ENCODE assay signal across 24 cellular contexts in genomic region chr2:220025207-220025606, GRCh38.
DNase-seq lines count a peak whose midpoint lies in the region; ATAC-seq, FAIRE-seq and TF ChIP-seq lines count a peak whose summit lies in the region.
"Had no signal": no experiment of that assay in that cellular context is flagged by ENCODE, and none has a peak within 500 bp of the region (broad histone marks: within the 10 kb centered on the region; RNA-seq: fewer than 3 reads in every experiment).

No MANE protein-coding gene starts in this region.

- H2AFZ ChIP-seq in GM23338 (peak overlapping the region; percentile 52), neural progenitor cell (replicated peaks) (no peak overlapping the region)

- no peak overlapping the region for H3K9ac ChIP-seq in neural progenitor cell

- no peaks in the 10 kb centered on the region for H3K36me3 ChIP-seq in GM23338 (ENCODE audit: insufficient read depth)
- H3K36me3 ChIP-seq in bronchial epithelial cell (ENCODE audit: control insufficient read depth, insufficient read depth, low read length), result no peaks in the 10 kb centered on the region
- no peaks in the 10 kb centered on the region for H3K36me3 ChIP-seq in neural progenitor cell
- H3K36me3 ChIP-seq: BE2C, HAP-1 had no signal

- H3K27ac Mint-ChIP-seq in GM23338, result no peak overlapping the region
- peak overlapping the region; percentile 58 for H3K27ac Mint-ChIP-seq in neural progenitor cell
- H3K27ac Mint-ChIP-seq: CD4-positive, CD25-positive, alpha-beta regulatory T cell; CD8-positive, alpha-beta memory T cell; IgD-negative memory B cell had no signal

- H3F3A ChIP-seq in GM23338 (replicated peaks; ENCODE audit: low read depth) (no peaks in the 10 kb centered on the region), neural progenitor cell (ENCODE audit: low read depth) (no peaks in the 10 kb centered on the region)

- H3K4me1 ChIP-seq in GM23338 (ENCODE audit: insufficient read depth) (no peaks in the 10 kb centered on the region), neural progenitor cell (peaks cover 10% of the 10 kb centered on the region)
- H3K4me1 ChIP-seq: BE2C, HAP-1 had no signal

- H3K27me3 Mint-ChIP-seq in GM23338 (ENCODE audit: insufficient read depth, low read depth, poor library complexity) (peaks cover under 1% of the 10 kb centered on the region), neural progenitor cell (ENCODE audit: insufficient read depth, low read depth) (no peaks in the 10 kb centered on the region)
- H3K27me3 Mint-ChIP-seq: CD4-positive, CD25-positive, alpha-beta regulatory T cell; IgD-negative memory B cell had no signal

- no peaks in the 10 kb centered on the region for H3K4me1 Mint-ChIP-seq in GM23338
- peaks cover 3% of the 10 kb centered on the region for H3K4me1 Mint-ChIP-seq in neural progenitor cell
- H3K4me1 Mint-ChIP-seq: CD4-positive, CD25-positive, alpha-beta regulatory T cell; CD8-positive, alpha-beta memory T cell; IgD-negative memory B cell had no signal

- DNase-seq in GM23338 (ENCODE audit: low spot score) (no peak), bronchial epithelial cell (ENCODE audit: low read depth) (peak; percentile 20), neural progenitor cell (ENCODE audit: low spot score) (no peak), ureter (ENCODE audit: low spot score) (no peak)
- DNase-seq: ACHN; BE2C; C1 segment of cervical spinal cord; CD4-positive, CD25-positive, alpha-beta regulatory T cell; CD8-positive, alpha-beta memory T cell; COR-L47; DMS 273 treated with DMSO at 0.1 percent for 48 hours; DMS53; DND-41; EL; KBM-7 had no signal

- H3K27me3 ChIP-seq in GM23338 (ENCODE audit: insufficient read depth) (no peaks in the 10 kb centered on the region), bronchial epithelial cell (ENCODE audit: control insufficient read depth, insufficient read depth, low read length) (no peaks in the 10 kb centered on the region), neural progenitor cell (no peaks in the 10 kb centered on the region)
- H3K27me3 ChIP-seq: BE2C had no signal

- H4K20me1 ChIP-seq in GM23338 (replicated peaks; ENCODE audit: insufficient read depth) (no peaks in the 10 kb centered on the region), neural progenitor cell (ENCODE audit: low read depth) (no peaks in the 10 kb centered on the region)

- H3K27ac ChIP-seq in GM23338 (ENCODE audit: low read depth), result no peak overlapping the region
- no peak overlapping the region for H3K27ac ChIP-seq in neural progenitor cell
- H3K27ac ChIP-seq: HL-60 had no signal

- H3K9me3 ChIP-seq in neural progenitor cell (ENCODE audit: low read depth), result no peaks in the 10 kb centered on the region
- H3K9me3 ChIP-seq: BE2C, HAP-1 had no signal

- H3K36me3 Mint-ChIP-seq in GM23338 (ENCODE audit: low read depth), result no peaks in the 10 kb centered on the region
- H3K36me3 Mint-ChIP-seq in neural progenitor cell, result no peaks in the 10 kb centered on the region
- H3K36me3 Mint-ChIP-seq: CD4-positive, CD25-positive, alpha-beta regulatory T cell; CD8-positive, alpha-beta memory T cell; IgD-negative memory B cell had no signal

- ATAC-seq in GM23338, result no peak
- ATAC-seq in HG02588 (IDR thresholded peaks at IDR 0.05; ENCODE audit: unreplicated experiment), result no peak
- ATAC-seq in GM18520 (IDR thresholded peaks at IDR 0.05; ENCODE audit: unreplicated experiment), result no peak

- H3K4me3 Mint-ChIP-seq in GM23338 (no peak overlapping the region), neural progenitor cell (no peak overlapping the region)
- H3K4me3 Mint-ChIP-seq: CD4-positive, CD25-positive, alpha-beta regulatory T cell; CD8-positive, alpha-beta memory T cell; IgD-negative memory B cell had no signal

- no peak for FAIRE-seq in bronchial epithelial cell (lab: Jason Lieb, UNC)
- FAIRE-seq: A204.1, G401.6, GM12892, GM18507 had no signal

- no peaks in the 10 kb centered on the region for H3K79me2 ChIP-seq in GM23338 (replicated peaks; ENCODE audit: insufficient read depth)
- H3K79me2 ChIP-seq in neural progenitor cell (ENCODE audit: low read depth), result no peaks in the 10 kb centered on the region

- H3K4me2 ChIP-seq in GM23338 (no peak overlapping the region), neural progenitor cell (no peak overlapping the region)

- no peak for TF ChIP-seq CTCF in GM23338 (conservative IDR thresholded peaks at IDR 0.05; ENCODE audit: low read depth in 2 of 2)
- TF ChIP-seq CTCF in bronchial epithelial cell (IDR thresholded peaks at IDR 0.05; ENCODE audit: insufficient read depth, low read length, severe bottlenecking), result no peak
- TF ChIP-seq CTCF in neural progenitor cell (IDR thresholded peaks at IDR 0.05), result no peak

- peaks cover 16% of the 10 kb centered on the region; the same call in 1 of the 2 replicates for H3K9me2 ChIP-seq in GM23338 (ENCODE audit: insufficient read depth)

- H3K9me3 Mint-ChIP-seq in GM23338 (no peaks in the 10 kb centered on the region; the same call in 2 of the 3 replicates), neural progenitor cell (no peaks in the 10 kb centered on the region)

- H3K4me3 ChIP-seq in GM23338 (no peak overlapping the region), bronchial epithelial cell (ENCODE audit: low read depth, low read length) (no peak overlapping the region), neural progenitor cell (no peak overlapping the region)
- H3K4me3 ChIP-seq: HAP-1 had no signal

TF ChIP-seq in GM23338, 12 proteins besides CTCF, POLR2A, EP300 and RAD21 (continues in another document):
- TF ChIP-seq POLR2AphosphoS5 (IDR thresholded peaks at IDR 0.05; ENCODE audit: low read depth) (no peak), REST (IDR thresholded peaks at IDR 0.05; ENCODE audit: unreplicated experiment) (no peak), ETS1 (IDR thresholded peaks at IDR 0.05) (no peak), EZH2 (IDR thresholded peaks at IDR 0.05; ENCODE audit: low read depth, unreplicated experiment) (no peak), ZNF331 (CRISPR knock-in tag; IDR thresholded peaks at IDR 0.05; ENCODE audit: low read depth) (no peak), ZNF114 (CRISPR knock-in tag; IDR thresholded peaks at IDR 0.05) (no peak), CREB1 (CRISPR knock-in tag; IDR thresholded peaks at IDR 0.05; ENCODE audit: low read depth) (no peak), JUNB (IDR thresholded peaks at IDR 0.05; ENCODE audit: unreplicated experiment) (no peak)
